ENCODE assay signal across 9 cellular contexts in genomic region chr4:11376146-11376545, GRCh38. TPM values are rescaled to one million over a fixed set of nuclear protein-coding genes. Genes with fewer than 3 reads are reported as not detected.
"Had no signal": no experiment of that assay in that cellular context is flagged by ENCODE, and none has a peak within 500 bp of the region (broad histone marks: within the 10 kb centered on the region; RNA-seq: fewer than 3 reads in every experiment).

No MANE protein-coding gene starts in this region.

- ATAC-seq: GM12878 had no signal

- DNase-seq: GDM1, GF-D8 had no signal

- FAIRE-seq: G401.6, GM12878, GM12891, GM12892, GM18507, GM19239 had no signal

- H3K4me3 ChIP-seq: GM12878 had no signal

RNA-seq across cellular contexts. Expression of gene HS3ST1, which starts 52.5 kb away (rescaled TPM):
- total RNA-seq: G401 had no signal
